In genomic region chr3:183966361-183966791, GRCh38 we compare ENCODE assay signal across 1 cellular context.
TF ChIP-seq lines count a peak whose summit lies in the region.

No MANE protein-coding gene starts in this region.

TF ChIP-seq in GM23338, 12 proteins besides CTCF, POLR2A, EP300 and RAD21 (continued from another document):
- TF ChIP-seq, protein P1, sequence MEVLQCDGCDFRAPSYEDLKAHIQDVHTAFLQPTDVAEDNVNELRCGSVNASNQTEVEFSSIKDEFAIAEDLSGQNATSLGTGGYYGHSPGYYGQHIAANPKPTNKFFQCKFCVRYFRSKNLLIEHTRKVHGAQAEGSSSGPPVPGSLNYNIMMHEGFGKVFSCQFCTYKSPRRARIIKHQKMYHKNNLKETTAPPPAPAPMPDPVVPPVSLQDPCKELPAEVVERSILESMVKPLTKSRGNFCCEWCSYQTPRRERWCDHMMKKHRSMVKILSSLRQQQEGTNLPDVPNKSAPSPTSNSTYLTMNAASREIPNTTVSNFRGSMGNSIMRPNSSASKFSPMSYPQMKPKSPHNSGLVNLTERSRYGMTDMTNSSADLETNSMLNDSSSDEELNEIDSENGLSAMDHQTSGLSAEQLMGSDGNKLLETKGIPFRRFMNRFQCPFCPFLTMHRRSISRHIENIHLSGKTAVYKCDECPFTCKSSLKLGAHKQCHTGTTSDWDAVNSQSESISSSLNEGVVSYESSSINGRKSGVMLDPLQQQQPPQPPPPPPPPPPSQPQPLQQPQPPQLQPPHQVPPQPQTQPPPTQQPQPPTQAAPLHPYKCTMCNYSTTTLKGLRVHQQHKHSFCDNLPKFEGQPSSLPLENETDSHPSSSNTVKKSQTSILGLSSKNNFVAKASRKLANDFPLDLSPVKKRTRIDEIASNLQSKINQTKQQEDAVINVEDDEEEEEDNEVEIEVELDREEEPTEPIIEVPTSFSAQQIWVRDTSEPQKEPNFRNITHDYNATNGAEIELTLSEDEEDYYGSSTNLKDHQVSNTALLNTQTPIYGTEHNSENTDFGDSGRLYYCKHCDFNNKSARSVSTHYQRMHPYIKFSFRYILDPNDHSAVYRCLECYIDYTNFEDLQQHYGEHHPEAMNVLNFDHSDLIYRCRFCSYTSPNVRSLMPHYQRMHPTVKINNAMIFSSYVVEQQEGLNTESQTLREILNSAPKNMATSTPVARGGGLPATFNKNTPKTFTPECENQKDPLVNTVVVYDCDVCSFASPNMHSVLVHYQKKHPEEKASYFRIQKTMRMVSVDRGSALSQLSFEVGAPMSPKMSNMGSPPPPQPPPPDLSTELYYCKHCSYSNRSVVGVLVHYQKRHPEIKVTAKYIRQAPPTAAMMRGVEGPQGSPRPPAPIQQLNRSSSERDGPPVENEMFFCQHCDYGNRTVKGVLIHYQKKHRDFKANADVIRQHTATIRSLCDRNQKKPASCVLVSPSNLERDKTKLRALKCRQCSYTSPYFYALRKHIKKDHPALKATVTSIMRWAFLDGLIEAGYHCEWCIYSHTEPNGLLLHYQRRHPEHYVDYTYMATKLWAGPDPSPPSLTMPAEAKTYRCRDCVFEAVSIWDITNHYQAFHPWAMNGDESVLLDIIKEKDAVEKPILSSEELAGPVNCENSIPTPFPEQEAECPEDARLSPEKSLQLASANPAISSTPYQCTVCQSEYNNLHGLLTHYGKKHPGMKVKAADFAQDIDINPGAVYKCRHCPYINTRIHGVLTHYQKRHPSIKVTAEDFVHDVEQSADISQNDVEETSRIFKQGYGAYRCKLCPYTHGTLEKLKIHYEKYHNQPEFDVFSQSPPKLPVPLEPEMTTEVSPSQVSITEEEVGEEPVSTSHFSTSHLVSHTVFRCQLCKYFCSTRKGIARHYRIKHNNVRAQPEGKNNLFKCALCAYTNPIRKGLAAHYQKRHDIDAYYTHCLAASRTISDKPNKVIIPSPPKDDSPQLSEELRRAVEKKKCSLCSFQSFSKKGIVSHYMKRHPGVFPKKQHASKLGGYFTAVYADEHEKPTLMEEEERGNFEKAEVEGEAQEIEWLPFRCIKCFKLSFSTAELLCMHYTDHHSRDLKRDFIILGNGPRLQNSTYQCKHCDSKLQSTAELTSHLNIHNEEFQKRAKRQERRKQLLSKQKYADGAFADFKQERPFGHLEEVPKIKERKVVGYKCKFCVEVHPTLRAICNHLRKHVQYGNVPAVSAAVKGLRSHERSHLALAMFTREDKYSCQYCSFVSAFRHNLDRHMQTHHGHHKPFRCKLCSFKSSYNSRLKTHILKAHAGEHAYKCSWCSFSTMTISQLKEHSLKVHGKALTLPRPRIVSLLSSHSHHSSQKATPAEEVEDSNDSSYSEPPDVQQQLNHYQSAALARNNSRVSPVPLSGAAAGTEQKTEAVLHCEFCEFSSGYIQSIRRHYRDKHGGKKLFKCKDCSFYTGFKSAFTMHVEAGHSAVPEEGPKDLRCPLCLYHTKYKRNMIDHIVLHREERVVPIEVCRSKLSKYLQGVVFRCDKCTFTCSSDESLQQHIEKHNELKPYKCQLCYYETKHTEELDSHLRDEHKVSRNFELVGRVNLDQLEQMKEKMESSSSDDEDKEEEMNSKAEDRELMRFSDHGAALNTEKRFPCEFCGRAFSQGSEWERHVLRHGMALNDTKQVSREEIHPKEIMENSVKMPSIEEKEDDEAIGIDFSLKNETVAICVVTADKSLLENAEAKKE (CRISPR knock-in tag; IDR thresholded peaks at IDR 0.05), result no peak
- TF ChIP-seq ZNF114 (CRISPR knock-in tag; IDR thresholded peaks at IDR 0.05) (no peak), STAT1 (IDR thresholded peaks at IDR 0.05; ENCODE audit: unreplicated experiment) (no peak), POLR2AphosphoS5 (IDR thresholded peaks at IDR 0.05; ENCODE audit: low read depth) (no peak)
TF ChIP-seq in GM23338: peak in this region for 0.
